Comparison of ENCODE assay signal across 8 cellular contexts in the genomic region with DNA sequence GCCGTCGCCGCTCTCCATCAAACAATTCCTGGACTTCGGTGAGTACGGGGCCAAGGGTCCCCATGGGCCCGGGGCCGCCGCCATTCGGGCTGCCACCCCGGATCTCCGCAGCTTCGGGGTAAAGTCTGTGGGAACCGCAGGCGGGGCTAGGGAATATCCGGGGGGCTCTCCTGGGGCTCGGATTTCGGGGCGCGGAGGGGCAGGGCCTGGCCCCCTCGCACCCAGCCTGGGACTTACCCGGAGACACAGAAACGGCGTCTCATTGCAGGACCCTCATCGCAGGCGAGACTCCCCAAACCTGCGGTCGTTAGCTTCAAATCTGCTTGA. TPM values are rescaled to one million over a fixed set of nuclear protein-coding genes. Genes with fewer than 3 reads are reported as not detected.
DNase-seq lines count a peak whose midpoint lies in the region; TF ChIP-seq lines count a peak whose summit lies in the region.

No MANE protein-coding gene starts in this region.

- H3K27me3 Mint-ChIP-seq in CD14-positive monocyte (ENCODE audit: low read depth in 3 of 3) = peaks cover 0 to 6% (median 0%) of the 10 kb centered on the region in 3 donors

- no peak overlapping the region for H2BK5ac ChIP-seq in trophoblast cell (ENCODE audit: low read depth, low read length, poor library complexity)

- intact Hi-C loops in CD14-positive monocyte (cut with micrococcal nuclease) = no loop called here

- no CpG with 5 or more reads among the region's 27 CpGs for WGBS in trophoblast cell (ENCODE audit: extremely low coverage, insufficient coverage, insufficient read length)

- H4K91ac ChIP-seq in trophoblast cell (ENCODE audit: low read depth, low read length) = no peak overlapping the region

- H3K9me3 Mint-ChIP-seq in CD14-positive monocyte = peaks cover 0 to 14% (median 2%) of the 10 kb centered on the region in 7 donors

- H3K27ac ChIP-seq in SK-N-MC (no peak overlapping the region), trophoblast cell (ENCODE audit: low read depth, low read length) (no peak overlapping the region)

- H3K9me3 ChIP-seq in SK-N-MC (ENCODE audit: low read depth, low read length) (no peaks in the 10 kb centered on the region), trophoblast cell (ENCODE audit: insufficient read depth, low read depth, low read length) (no peaks in the 10 kb centered on the region)

- peak overlapping the region; percentile 84 for H3K18ac ChIP-seq in trophoblast cell (ENCODE audit: low read length)

- peak overlapping the region; percentile 69 for H4K8ac ChIP-seq in trophoblast cell (ENCODE audit: low read depth, low read length)

- no peak overlapping the region for H3K23ac ChIP-seq in trophoblast cell (ENCODE audit: low read length)

- TF ChIP-seq CTCF in CD14-positive monocyte (IDR thresholded peaks at IDR 0.05) (no peak), HFF-Myc (IDR thresholded peaks at IDR 0.05; ENCODE audit: low read depth, low read length, missing control alignments) (no peak), epithelial cell of esophagus (IDR thresholded peaks at IDR 0.05; ENCODE audit: insufficient read depth, low read depth, low read length, missing control alignments) (no peak)

- H2BK12ac ChIP-seq in trophoblast cell (ENCODE audit: low read length) = no peak overlapping the region

- H3K4me3 ChIP-seq in HFF-Myc (replicated peaks; ENCODE audit: low read depth, low read length) (peak overlapping the region; percentile 48), SK-N-MC (peak overlapping the region; percentile 84), epithelial cell of esophagus (ENCODE audit: low read length) (peak overlapping the region; percentile 54), trophoblast cell (ENCODE audit: low read depth, low read length) (peak overlapping the region; percentile 81)

- no peak overlapping the region for H2AK5ac ChIP-seq in trophoblast cell (ENCODE audit: low read length)

- H3K4me3 Mint-ChIP-seq in CD14-positive monocyte = peak overlapping the region; percentile 76 to 78

- H3K36me3 ChIP-seq in SK-N-MC (ENCODE audit: insufficient read depth, low read length) (no peaks in the 10 kb centered on the region), trophoblast cell (ENCODE audit: control insufficient read depth in 1 of 2, insufficient read depth in 2 of 2, low read length in 2 of 2) (no peaks in the 10 kb centered on the region)

- H3K4me1 Mint-ChIP-seq in CD14-positive monocyte = peaks cover 40% of the 10 kb centered on the region

- no peaks in the 10 kb centered on the region for H3K4me1 ChIP-seq in trophoblast cell (ENCODE audit: control insufficient read depth in 1 of 2, insufficient read depth in 2 of 2, low read length in 2 of 2)

- no peak overlapping the region for H3K4ac ChIP-seq in trophoblast cell (ENCODE audit: low read depth, low read length)

- H3K27ac Mint-ChIP-seq in CD14-positive monocyte = peak overlapping the region; percentile 59 to 84 (median 72)

- H3K79me1 ChIP-seq in trophoblast cell (ENCODE audit: low read length) = peaks cover 2% of the 10 kb centered on the region

- peak overlapping the region; percentile 83 for H3K4me2 ChIP-seq in trophoblast cell (ENCODE audit: low read length)

- peak overlapping the region; percentile 58 for H2AFZ ChIP-seq in trophoblast cell (ENCODE audit: insufficient read depth, low read length, poor library complexity)

- H4K12ac ChIP-seq in trophoblast cell (ENCODE audit: low read depth, low read length) = peak overlapping the region; percentile 77

- peak overlapping the region; percentile 57 for H3K9ac ChIP-seq in SK-N-MC (ENCODE audit: insufficient read length)
- H3K9ac ChIP-seq in trophoblast cell (ENCODE audit: low read length) = peak overlapping the region; percentile 65

- no peaks in the 10 kb centered on the region for H3K27me3 ChIP-seq in trophoblast cell (ENCODE audit: insufficient read depth, low read length)

- H3K36me3 Mint-ChIP-seq in CD14-positive monocyte = peaks cover 7 to 8% of the 10 kb centered on the region in 2 donors

- peaks cover 3% of the 10 kb centered on the region for H3K79me2 ChIP-seq in trophoblast cell (ENCODE audit: control insufficient read depth, insufficient read depth, low read length, poor library complexity)

- no peak overlapping the region for H2BK120ac ChIP-seq in trophoblast cell (ENCODE audit: insufficient read depth, low read length, poor library complexity)

- H3K14ac ChIP-seq in trophoblast cell (ENCODE audit: low read length) = no peak overlapping the region

- DNase-seq in CD14-positive monocyte (ENCODE audit: low spot score) (no peak), HFF-Myc (ENCODE audit: extremely low read depth, low read depth) (no peak), SK-N-MC (ENCODE audit: low read depth, low spot score) (no peak), epithelial cell of esophagus (ENCODE audit: low read depth) (no peak), trophoblast cell (no peak), superior temporal gyrus (ENCODE audit: extremely low spot score) (no peak), NCI-H1048 (lab: John Stamatoyannopoulos, UW) (no peak), HuH-7.5 (ENCODE audit: low spot score) (no peak)

RNA-seq across cellular contexts. Expression of gene PDK3, which starts 0.4 kb away (rescaled TPM):
- 10 to 100 TPM; 32.6 to 34.0 TPM for polyA plus RNA-seq in CD14-positive monocyte
- 7.8 and 8.2 TPM in 2 replicates for polyA plus RNA-seq in trophoblast cell (2013)
